ENCODE assay signal across 21 cellular contexts in the genomic region with DNA sequence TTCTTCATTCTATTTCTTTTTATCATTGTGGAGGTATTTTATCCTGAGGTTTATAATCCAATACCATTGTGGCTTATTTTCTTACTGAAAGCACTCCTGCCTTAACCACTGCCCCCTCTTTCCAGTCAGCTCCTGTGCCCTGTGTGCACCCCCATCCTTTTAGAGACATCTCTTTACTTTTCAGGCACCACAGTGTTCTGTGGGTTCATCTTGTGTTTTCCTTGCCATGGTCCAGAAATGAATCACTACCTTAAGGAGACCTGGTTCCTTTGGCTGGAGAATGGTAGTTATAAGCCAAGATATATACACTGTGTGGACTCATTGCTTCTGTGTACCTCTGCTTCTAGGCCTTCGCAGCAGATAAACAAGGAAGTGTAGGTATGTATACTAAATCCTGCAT.
A peak's percentile ranks its signal among the peaks of the same experiment; 100 is the strongest.
DNase-seq lines count a peak whose midpoint lies in the region; ATAC-seq, FAIRE-seq and TF ChIP-seq lines count a peak whose summit lies in the region.
"Had no signal": no experiment of that assay in that cellular context is flagged by ENCODE, and none has a peak within 500 bp of the region (broad histone marks: within the 10 kb centered on the region; RNA-seq: fewer than 3 reads in every experiment).

No MANE protein-coding gene starts in this region.

- ATAC-seq in HG02759 (IDR thresholded peaks at IDR 0.05; ENCODE audit: unreplicated experiment) (no peak), upper lobe of left lung (ENCODE audit: low FRiP score in 2 of 2) (no peak)
- ATAC-seq: GM12878 had no signal

- H3K4me3 Mint-ChIP-seq in HFFc6 (no peak overlapping the region), astrocyte (ENCODE audit: unreplicated experiment) (no peak overlapping the region)
- no peak overlapping the region for H3K4me3 Mint-ChIP-seq in activated T-cell treated with anti-CD3 and anti-CD28 coated beads, Interleukin-2, amount 50 U/mL, for 24 hours
- H3K4me3 Mint-ChIP-seq: CD4-positive, CD25-positive, alpha-beta regulatory T cell; CD8-positive, alpha-beta memory T cell; IgD-negative memory B cell had no signal

- no peaks in the 10 kb centered on the region for H3K79me2 ChIP-seq in astrocyte (ENCODE audit: insufficient read depth, low read length)

- H3K9me3 ChIP-seq in astrocyte (ENCODE audit: insufficient read depth, low read depth, low read length) = no peaks in the 10 kb centered on the region
- H3K9me3 ChIP-seq in skeletal muscle satellite cell (replicated peaks; ENCODE audit: low read length) = no peaks in the 10 kb centered on the region
- H3K9me3 ChIP-seq in upper lobe of left lung = no peaks in the 10 kb centered on the region
- H3K9me3 ChIP-seq: BE2C, HAP-1 had no signal

- H3K27me3 ChIP-seq in astrocyte (ENCODE audit: insufficient read depth, low read length) = no peaks in the 10 kb centered on the region
- H3K27me3 ChIP-seq in skeletal muscle satellite cell (ENCODE audit: control insufficient read depth, insufficient read depth, low read length) = no peaks in the 10 kb centered on the region
- H3K27me3 ChIP-seq in upper lobe of left lung = no peaks in the 10 kb centered on the region
- H3K27me3 ChIP-seq: BE2C had no signal

- no peak for DNase-seq in HFFc6
- DNase-seq in astrocyte (ENCODE audit: low read depth) = peak; percentile 30
- DNase-seq in glomerular visceral epithelial cell (ENCODE audit: extremely low spot score) = peak; percentile 7
- no peak for DNase-seq in activated T-cell treated with anti-CD3 and anti-CD28 coated beads, Interleukin-2, amount 50 U/mL, for 24 hours
- no peak for DNase-seq in upper lobe of left lung
- DNase-seq: BE2C; C1 segment of cervical spinal cord; CD4-positive, CD25-positive, alpha-beta regulatory T cell; CD8-positive, alpha-beta memory T cell; COR-L47; DMS 273 treated with DMSO at 0.1 percent for 48 hours; DMS53; DND-41; EL; GM23248 had no signal

- no peaks in the 10 kb centered on the region for H4K20me1 ChIP-seq in astrocyte (ENCODE audit: insufficient read depth, low read length)

- TF ChIP-seq CTCF in HFFc6 (IDR thresholded peaks at IDR 0.05) (no peak), astrocyte (IDR thresholded peaks at IDR 0.05; ENCODE audit: insufficient read depth, low read depth, low read length) (no peak), upper lobe of left lung (IDR thresholded peaks at IDR 0.05) (no peak)

- H3K9me3 Mint-ChIP-seq in HFFc6 (no peaks in the 10 kb centered on the region), astrocyte (ENCODE audit: unreplicated experiment) (no peaks in the 10 kb centered on the region)
- no peaks in the 10 kb centered on the region for H3K9me3 Mint-ChIP-seq in activated T-cell treated with anti-CD3 and anti-CD28 coated beads, Interleukin-2, amount 50 U/mL, for 24 hours
- H3K9me3 Mint-ChIP-seq: CD4-positive, CD25-positive, alpha-beta regulatory T cell; CD8-positive, alpha-beta memory T cell; IgD-negative memory B cell had no signal

- peaks cover 18% of the 10 kb centered on the region for H3K4me1 Mint-ChIP-seq in HFFc6 (ENCODE audit: low read depth)
- peaks cover 5% of the 10 kb centered on the region for H3K4me1 Mint-ChIP-seq in astrocyte (ENCODE audit: low read depth, unreplicated experiment)
- no peaks in the 10 kb centered on the region for H3K4me1 Mint-ChIP-seq in activated T-cell treated with anti-CD3 and anti-CD28 coated beads, Interleukin-2, amount 50 U/mL, for 24 hours (ENCODE audit: low read depth)
- H3K4me1 Mint-ChIP-seq: CD8-positive, alpha-beta memory T cell had no signal

- H3K27me3 Mint-ChIP-seq in HFFc6 (ENCODE audit: insufficient read depth) (no peaks in the 10 kb centered on the region), astrocyte (ENCODE audit: low read depth, unreplicated experiment) (no peaks in the 10 kb centered on the region)
- H3K27me3 Mint-ChIP-seq in activated T-cell treated with anti-CD3 and anti-CD28 coated beads, Interleukin-2, amount 50 U/mL, for 24 hours = no peaks in the 10 kb centered on the region
- H3K27me3 Mint-ChIP-seq: CD4-positive, CD25-positive, alpha-beta regulatory T cell; CD8-positive, alpha-beta memory T cell; IgD-negative memory B cell had no signal

- TF ChIP-seq POLR2A in upper lobe of left lung (IDR thresholded peaks at IDR 0.05) = no peak

- no peak for TF ChIP-seq EP300 in upper lobe of left lung (IDR thresholded peaks at IDR 0.05)

- H3K27ac Mint-ChIP-seq in HFFc6 (peak overlapping the region; percentile 46; the same call in 1 of the 2 replicates), astrocyte (ENCODE audit: unreplicated experiment) (no peak overlapping the region)
- no peak overlapping the region for H3K27ac Mint-ChIP-seq in activated T-cell treated with anti-CD3 and anti-CD28 coated beads, Interleukin-2, amount 50 U/mL, for 24 hours
- H3K27ac Mint-ChIP-seq: IgD-negative memory B cell had no signal

- H3K4me1 ChIP-seq in astrocyte (ENCODE audit: insufficient read depth, low read length) (no peaks in the 10 kb centered on the region), skeletal muscle satellite cell (ENCODE audit: control insufficient read depth, insufficient read depth, low read length) (peaks cover 7% of the 10 kb centered on the region), upper lobe of left lung (no peaks in the 10 kb centered on the region)
- H3K4me1 ChIP-seq: BE2C, HAP-1 had no signal

- no peak for FAIRE-seq in astrocyte (lab: Jason Lieb, UNC)
- FAIRE-seq: GM12878, HTR-8/SVneo had no signal

- WGBS in upper lobe of left lung, 2 donors = 97 to 100% methylated on average over 1 of the region's 1 CpG

- H3K9ac ChIP-seq in astrocyte (ENCODE audit: low read length) = no peak overlapping the region
- no peak overlapping the region for H3K9ac ChIP-seq in skeletal muscle satellite cell (ENCODE audit: low read depth, low read length)
- H3K9ac ChIP-seq: GM23248 had no signal

- peaks cover 8% of the 10 kb centered on the region; the same call in 1 of the 2 replicates for H3K36me3 Mint-ChIP-seq in HFFc6 (ENCODE audit: low read depth)
- H3K36me3 Mint-ChIP-seq in astrocyte (ENCODE audit: low read depth, unreplicated experiment) = no peaks in the 10 kb centered on the region
- peaks cover 30% of the 10 kb centered on the region for H3K36me3 Mint-ChIP-seq in activated T-cell treated with anti-CD3 and anti-CD28 coated beads, Interleukin-2, amount 50 U/mL, for 24 hours (ENCODE audit: low read depth)

- H3K4me2 ChIP-seq in astrocyte (ENCODE audit: low read length) (no peak overlapping the region), skeletal muscle satellite cell (ENCODE audit: low read length) (peak overlapping the region; percentile 19)

- H3K4me3 ChIP-seq in astrocyte (ENCODE audit: insufficient read depth, low read depth, low read length) (no peak overlapping the region), skeletal muscle satellite cell (ENCODE audit: low read length) (no peak overlapping the region), upper lobe of left lung (no peak overlapping the region)
- H3K4me3 ChIP-seq: GM12878, GM23248, HAP-1 had no signal

- H3K36me3 ChIP-seq in astrocyte (ENCODE audit: insufficient read depth, low read length) (no peaks in the 10 kb centered on the region), skeletal muscle satellite cell (ENCODE audit: insufficient read depth, low read length) (no peaks in the 10 kb centered on the region), upper lobe of left lung (peaks cover 0 to 5% (median 0%) of the 10 kb centered on the region in 4 donors)
- H3K36me3 ChIP-seq: BE2C, HAP-1 had no signal

- no peak overlapping the region for H3K27ac ChIP-seq in astrocyte (ENCODE audit: low read depth, low read length)
- H3K27ac ChIP-seq in upper lobe of left lung = no peak overlapping the region
- H3K27ac ChIP-seq: GM23248 had no signal

- H2AFZ ChIP-seq in astrocyte (ENCODE audit: low read depth, low read length) = no peak overlapping the region
- H2AFZ ChIP-seq: GM23248 had no signal

Comparison
In these comparisons a context has a peak if more than half of its experiments do, and no peak if none do; other contexts are left out.
1. DNase-seq: peak in astrocyte (single experiment) and glomerular visceral epithelial cell (single experiment); none in HFFc6 (single experiment), activated T-cell treated with anti-CD3 and anti-CD28 coated beads, Interleukin-2, amount 50 U/mL, for 24 hours (single experiment) and upper lobe of left lung (0 of 2).